1 cellular context compared by ENCODE assay signal in the genomic region with DNA sequence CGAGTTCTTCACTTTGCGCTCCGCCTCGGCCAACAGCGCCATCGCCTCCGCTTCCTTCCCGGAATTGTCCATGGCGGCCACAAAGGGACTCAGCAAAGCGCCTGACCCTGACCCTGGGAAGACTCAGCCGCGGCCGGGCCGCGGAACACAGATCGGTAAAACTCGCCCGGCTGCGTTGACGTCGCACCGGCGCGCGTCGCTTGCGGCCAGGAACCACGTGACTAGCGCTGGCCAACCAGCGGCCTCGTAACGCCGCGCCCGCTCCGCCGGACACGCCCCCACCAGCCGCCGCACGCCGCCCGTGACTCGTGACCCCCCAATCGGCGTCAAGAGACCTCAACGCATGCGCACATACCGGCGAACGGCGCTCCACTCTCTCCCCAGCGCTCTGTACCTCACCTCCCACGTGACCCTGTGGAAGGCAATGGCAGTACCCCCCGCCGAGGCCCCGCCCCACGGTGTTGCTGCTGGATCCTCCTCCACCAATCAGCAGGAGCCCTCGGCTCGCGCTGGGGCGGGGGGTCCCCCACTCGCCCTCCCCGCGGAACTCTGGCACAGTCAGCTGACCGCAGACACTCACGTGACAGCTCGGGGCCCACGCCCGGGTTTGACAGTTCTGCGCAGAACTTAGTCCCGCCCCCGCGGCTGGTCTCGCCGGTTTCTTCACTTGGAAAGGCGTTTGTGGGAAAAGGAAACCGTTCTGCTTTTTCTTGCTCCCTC.
TF ChIP-seq lines count a peak whose summit lies in the region.

TSS of gene NAPA (minus strand) at position 195 of the 720 bp plus-strand sequence. CDS start at position 72, 123 bp downstream.

TF ChIP-seq in K562, 482 proteins besides CTCF, POLR2A, EP300 and RAD21 (continued from another document):
- TF ChIP-seq ID3 (CRISPR knock-in tag; IDR thresholded peaks at IDR 0.05) (no peak), ID3 (tag; IDR thresholded peaks at IDR 0.05) (no peak), ELF2 (CRISPR knock-in tag; IDR thresholded peaks at IDR 0.05) (no peak), TARDBP (IDR thresholded peaks at IDR 0.05) (peak; percentile 88), TRIM24 (IDR thresholded peaks at IDR 0.05) (0 out of 4 replicates have a peak, but pooled peaks of 1 of the 2 experiments have one; percentile 12), TEAD1 (CRISPR knock-in tag; IDR thresholded peaks at IDR 0.05) (peak in 1 of 2 experiments; percentile 59; a peak in 1 of 4 replicates), ZBTB12 (CRISPR knock-in tag; IDR thresholded peaks at IDR 0.05) (peak; percentile 68), SMARCB1 (IDR thresholded peaks at IDR 0.05; ENCODE audit: insufficient read length, low read depth) (no peak), PRMT5 (CRISPR knock-in tag; IDR thresholded peaks at IDR 0.05) (no peak), CCNT2 (IDR thresholded peaks at IDR 0.05; ENCODE audit: borderline replicate concordance, extremely low read depth, insufficient read length, low read depth, low read length) (peak; percentile 91), MYC (IDR thresholded peaks at IDR 0.05; ENCODE audit: low read depth, low read length) (peak; percentile 76), MYC (CRISPR knock-in tag; IDR thresholded peaks at IDR 0.05; ENCODE audit: borderline replicate concordance, low read depth) (no peak), MGA (IDR thresholded peaks at IDR 0.05) (no peak; the same call in 1 of the 2 replicates), CBX8 (IDR thresholded peaks at IDR 0.05; ENCODE audit: borderline replicate concordance, extremely low read depth, low read depth, low read length, poor library complexity, severe bottlenecking) (no peak), ZNF280A (IDR thresholded peaks at IDR 0.05; ENCODE audit: low read depth, partially characterized antibody) (no peak), HES1 (IDR thresholded peaks at IDR 0.05; ENCODE audit: low read depth) (peak; percentile 84), POLR2G (IDR thresholded peaks at IDR 0.05; ENCODE audit: low read depth, low read length) (peak; percentile 89), MYBL2 (IDR thresholded peaks at IDR 0.05; ENCODE audit: low read depth) (no peak), MYBL2 (CRISPR knock-in tag; IDR thresholded peaks at IDR 0.05; ENCODE audit: borderline replicate concordance) (no peak), SMARCC2 (IDR thresholded peaks at IDR 0.05; ENCODE audit: low read depth) (no peak), SPI1 (IDR thresholded peaks at IDR 0.05; ENCODE audit: borderline replicate concordance, low read depth, low read length) (peak; percentile 37; the same call in 1 of the 2 replicates)
- TF ChIP-seq, protein P1, sequence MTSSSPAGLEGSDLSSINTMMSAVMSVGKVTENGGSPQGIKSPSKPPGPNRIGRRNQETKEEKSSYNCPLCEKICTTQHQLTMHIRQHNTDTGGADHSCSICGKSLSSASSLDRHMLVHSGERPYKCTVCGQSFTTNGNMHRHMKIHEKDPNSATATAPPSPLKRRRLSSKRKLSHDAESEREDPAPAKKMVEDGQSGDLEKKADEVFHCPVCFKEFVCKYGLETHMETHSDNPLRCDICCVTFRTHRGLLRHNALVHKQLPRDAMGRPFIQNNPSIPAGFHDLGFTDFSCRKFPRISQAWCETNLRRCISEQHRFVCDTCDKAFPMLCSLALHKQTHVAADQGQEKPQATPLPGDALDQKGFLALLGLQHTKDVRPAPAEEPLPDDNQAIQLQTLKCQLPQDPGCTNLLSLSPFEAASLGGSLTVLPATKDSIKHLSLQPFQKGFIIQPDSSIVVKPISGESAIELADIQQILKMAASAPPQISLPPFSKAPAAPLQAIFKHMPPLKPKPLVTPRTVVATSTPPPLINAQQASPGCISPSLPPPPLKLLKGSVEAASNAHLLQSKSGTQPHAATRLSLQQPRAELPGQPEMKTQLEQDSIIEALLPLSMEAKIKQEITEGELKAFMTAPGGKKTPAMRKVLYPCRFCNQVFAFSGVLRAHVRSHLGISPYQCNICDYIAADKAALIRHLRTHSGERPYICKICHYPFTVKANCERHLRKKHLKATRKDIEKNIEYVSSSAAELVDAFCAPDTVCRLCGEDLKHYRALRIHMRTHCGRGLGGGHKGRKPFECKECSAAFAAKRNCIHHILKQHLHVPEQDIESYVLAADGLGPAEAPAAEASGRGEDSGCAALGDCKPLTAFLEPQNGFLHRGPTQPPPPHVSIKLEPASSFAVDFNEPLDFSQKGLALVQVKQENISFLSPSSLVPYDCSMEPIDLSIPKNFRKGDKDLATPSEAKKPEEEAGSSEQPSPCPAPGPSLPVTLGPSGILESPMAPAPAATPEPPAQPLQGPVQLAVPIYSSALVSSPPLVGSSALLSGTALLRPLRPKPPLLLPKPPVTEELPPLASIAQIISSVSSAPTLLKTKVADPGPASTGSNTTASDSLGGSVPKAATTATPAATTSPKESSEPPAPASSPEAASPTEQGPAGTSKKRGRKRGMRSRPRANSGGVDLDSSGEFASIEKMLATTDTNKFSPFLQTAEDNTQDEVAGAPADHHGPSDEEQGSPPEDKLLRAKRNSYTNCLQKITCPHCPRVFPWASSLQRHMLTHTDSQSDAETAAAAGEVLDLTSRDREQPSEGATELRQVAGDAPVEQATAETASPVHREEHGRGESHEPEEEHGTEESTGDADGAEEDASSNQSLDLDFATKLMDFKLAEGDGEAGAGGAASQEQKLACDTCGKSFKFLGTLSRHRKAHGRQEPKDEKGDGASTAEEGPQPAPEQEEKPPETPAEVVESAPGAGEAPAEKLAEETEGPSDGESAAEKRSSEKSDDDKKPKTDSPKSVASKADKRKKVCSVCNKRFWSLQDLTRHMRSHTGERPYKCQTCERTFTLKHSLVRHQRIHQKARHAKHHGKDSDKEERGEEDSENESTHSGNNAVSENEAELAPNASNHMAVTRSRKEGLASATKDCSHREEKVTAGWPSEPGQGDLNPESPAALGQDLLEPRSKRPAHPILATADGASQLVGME (CRISPR knock-in tag; IDR thresholded peaks at IDR 0.05), result no peak
- TF ChIP-seq, protein P2, sequence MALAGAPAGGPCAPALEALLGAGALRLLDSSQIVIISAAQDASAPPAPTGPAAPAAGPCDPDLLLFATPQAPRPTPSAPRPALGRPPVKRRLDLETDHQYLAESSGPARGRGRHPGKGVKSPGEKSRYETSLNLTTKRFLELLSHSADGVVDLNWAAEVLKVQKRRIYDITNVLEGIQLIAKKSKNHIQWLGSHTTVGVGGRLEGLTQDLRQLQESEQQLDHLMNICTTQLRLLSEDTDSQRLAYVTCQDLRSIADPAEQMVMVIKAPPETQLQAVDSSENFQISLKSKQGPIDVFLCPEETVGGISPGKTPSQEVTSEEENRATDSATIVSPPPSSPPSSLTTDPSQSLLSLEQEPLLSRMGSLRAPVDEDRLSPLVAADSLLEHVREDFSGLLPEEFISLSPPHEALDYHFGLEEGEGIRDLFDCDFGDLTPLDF (CRISPR knock-in tag; IDR thresholded peaks at IDR 0.05), result no peak; the same call in 1 of the 2 replicates
